ENCODE assay signal across 17 cellular contexts in genomic region chr14:72634910-72635647, GRCh38.
DNase-seq lines count a peak whose midpoint lies in the region; ATAC-seq, FAIRE-seq and TF ChIP-seq lines count a peak whose summit lies in the region.
"Had no signal": no experiment of that assay in that cellular context is flagged by ENCODE, and none has a peak within 500 bp of the region (broad histone marks: within the 10 kb centered on the region; RNA-seq: fewer than 3 reads in every experiment).

No MANE protein-coding gene starts in this region.

- DNase-seq in GM18507 (ENCODE audit: extremely low spot score, insufficient read length, low read depth) (no peak), HCT116 (ENCODE audit: low read depth, low spot score) (no peak), osteoblast (ENCODE audit: insufficient read length, low spot score, missing footprints) (no peak), NCI-H2107 treated with DMSO at 0.1 percent for 48 hours (lab: John Stamatoyannopoulos, UW; ENCODE audit: unreplicated experiment) (no peak), NCI-H1417 (lab: John Stamatoyannopoulos, UW) (no peak)
- DNase-seq: cortex of kidney; esophagus squamous epithelium; hippocampal formation; naive B cell; NCI-H2171 treated with DMSO at 0.1 percent for 48 hours; stimulated activated CD4-positive, alpha-beta T cell treated with anti-CD3 and anti-CD28 coated beads, Interleukin-4, amount 100 ng/mL, for 1 hour; transverse colon had no signal

- RAD21 ChIA-PET in HCT116 (lab: Charles Lee; ENCODE audit: low non-redundant PET in 1 of 2, low total read pairs in 2 of 2, uncharacterized antibody in 2 of 2, unreplicated experiment in 2 of 2), result no interaction called here

- H3K27ac ChIP-seq in HCT116 (ENCODE audit: low read depth, low read length) (no peak overlapping the region), KMS-11 (peak overlapping the region; percentile 89), osteoblast (ENCODE audit: low read depth, low read length) (no peak overlapping the region)
- H3K27ac ChIP-seq: C4-2B, esophagus squamous epithelium, right atrium auricular region, transverse colon had no signal

- no TSS peak for BruUV-seq in HCT116 (replicated peaks; lab: Mats Ljungman, UMichigan)

- H3K79me2 ChIP-seq in HCT116 (ENCODE audit: insufficient read depth, low read length) (no peaks in the 10 kb centered on the region), KMS-11 (ENCODE audit: insufficient read depth, low read depth) (no peaks in the 10 kb centered on the region), osteoblast (ENCODE audit: insufficient read depth, low read length) (no peaks in the 10 kb centered on the region)

- no peak overlapping the region for H3K4me3 ChIP-seq in HCT116 (replicated peaks in 1 of 2; ENCODE audit: low read depth in 1 of 2, low read length in 2 of 2)
- no peak overlapping the region for H3K4me3 ChIP-seq in KMS-11 (IDR thresholded peaks at IDR 0.05; ENCODE audit: insufficient read depth, low read depth, low read length)
- no peak overlapping the region for H3K4me3 ChIP-seq in osteoblast (ENCODE audit: insufficient read depth, low read length)
- H3K4me3 ChIP-seq: esophagus squamous epithelium, right atrium auricular region, transverse colon had no signal

- TF ChIP-seq CTCF in HCT116 (IDR thresholded peaks at IDR 0.05 in 2 of 3, conservative IDR thresholded peaks at IDR 0.05 in 1 of 3; ENCODE audit: borderline replicate concordance in 1 of 3, insufficient read depth in 1 of 3, low read depth in 2 of 3, low read length in 2 of 3), result 0 out of 6 replicates have a peak, but pooled peaks of 2 of the 3 experiments have one; percentile 6 to 7
- TF ChIP-seq CTCF in KMS-11 (conservative IDR thresholded peaks at IDR 0.05; ENCODE audit: low read depth, low read length), result no peak
- no peak for TF ChIP-seq CTCF in osteoblast (IDR thresholded peaks at IDR 0.05; ENCODE audit: extremely low read depth, low read depth, low read length)

- no peaks in the 10 kb centered on the region for H4K20me1 ChIP-seq in HCT116 (ENCODE audit: insufficient read depth)
- no peaks in the 10 kb centered on the region for H4K20me1 ChIP-seq in KMS-11 (ENCODE audit: insufficient read depth)
- H4K20me1 ChIP-seq in osteoblast (ENCODE audit: insufficient read depth, low read length), result no peaks in the 10 kb centered on the region

- H3K9me2 ChIP-seq in HCT116 (ENCODE audit: insufficient read depth), result no peaks in the 10 kb centered on the region; the same call in 1 of the 2 replicates

- H3K9me3 ChIP-seq in HCT116 (ENCODE audit: control insufficient read depth in 1 of 2, insufficient read depth in 1 of 2, low read depth in 1 of 2, low read length in 2 of 2) (no peaks in the 10 kb centered on the region), osteoblast (ENCODE audit: low read depth, low read length) (peaks cover 3% of the 10 kb centered on the region)

- H2AFZ ChIP-seq in HCT116 (ENCODE audit: low read depth, low read length, poor library complexity, severe bottlenecking) (no peak overlapping the region), KMS-11 (ENCODE audit: low read depth) (peak overlapping the region; percentile 25; the same call in 1 of the 2 replicates), osteoblast (ENCODE audit: low read length) (peak overlapping the region; percentile 28)

- intact Hi-C loops in HCT116 (cut with micrococcal nuclease), result no loop called here

- CTCF ChIA-PET in HCT116 (lab: Charles Lee), result interaction anchor here (1.3 kb wide), 1 partner anchor 10 kb away, joined by 4 read pairs; no protein-coding TSS in a partner anchor

- TF ChIP-seq POLR2A in HCT116 (IDR thresholded peaks at IDR 0.05; ENCODE audit: borderline replicate concordance, extremely low read depth, insufficient read depth, insufficient read length), result no peak

- peak; percentile 50; the same call in 1 of the 2 replicates for ATAC-seq in HCT116
- no peak for ATAC-seq in HG03095 (IDR thresholded peaks at IDR 0.05; ENCODE audit: unreplicated experiment)

- H3K4me1 ChIP-seq in HCT116 (ENCODE audit: control insufficient read depth in 1 of 2, insufficient read depth in 2 of 2, low read length in 2 of 2), result peaks cover 0 to 5% of the 10 kb centered on the region in 2 experiments; a peak in 1 of 4 replicates
- H3K4me1 ChIP-seq in KMS-11 (ENCODE audit: low read depth, poor library complexity, severe bottlenecking), result peaks cover 49% of the 10 kb centered on the region
- H3K4me1 ChIP-seq in osteoblast (ENCODE audit: insufficient read depth, low read length), result peaks cover 34% of the 10 kb centered on the region
- H3K4me1 ChIP-seq: esophagus squamous epithelium, transverse colon had no signal

- peak; percentile 62 for FAIRE-seq in GM18507 (lab: Jason Lieb, UNC)
- FAIRE-seq: astrocyte had no signal

- TF ChIP-seq RAD21 in HCT116 (IDR thresholded peaks at IDR 0.05; ENCODE audit: low read depth), result no peak

- H3K9ac ChIP-seq in HCT116 (ENCODE audit: low read length), result no peak overlapping the region
- peak overlapping the region; percentile 31; the same call in 1 of the 2 replicates for H3K9ac ChIP-seq in KMS-11

- POLR2A ChIA-PET in HCT116 (lab: Charles Lee), result no interaction called here

- H3K4me2 ChIP-seq in HCT116 (ENCODE audit: low read length) (no peak overlapping the region), KMS-11 (peak overlapping the region; percentile 86), osteoblast (ENCODE audit: insufficient read depth, low read length) (no peak overlapping the region)

- H3K27me3 ChIP-seq in HCT116 (ENCODE audit: insufficient read depth, low read length) (peaks cover 38% of the 10 kb centered on the region; the same call in 1 of the 2 replicates), KMS-11 (ENCODE audit: insufficient read depth, low read depth) (no peaks in the 10 kb centered on the region), osteoblast (ENCODE audit: insufficient read depth, low read length) (no peaks in the 10 kb centered on the region)
- H3K27me3 ChIP-seq: esophagus squamous epithelium, right atrium auricular region, transverse colon had no signal

- H3K36me3 ChIP-seq in HCT116 (ENCODE audit: control insufficient read depth in 1 of 2, insufficient read depth in 2 of 2, low read length in 2 of 2) (no peaks in the 10 kb centered on the region), KMS-11 (ENCODE audit: insufficient read depth) (no peaks in the 10 kb centered on the region), osteoblast (ENCODE audit: insufficient read depth, low read length) (no peaks in the 10 kb centered on the region)
- H3K36me3 ChIP-seq: esophagus squamous epithelium, right atrium auricular region, transverse colon had no signal

TF ChIP-seq in HCT116, 20 proteins besides CTCF, POLR2A, EP300 and RAD21:
- TF ChIP-seq SP1 (IDR thresholded peaks at IDR 0.05; ENCODE audit: low read depth), result no peak
- TF ChIP-seq MAX (IDR thresholded peaks at IDR 0.05), result no peak
- TF ChIP-seq TCF7L2 (IDR thresholded peaks at IDR 0.05; ENCODE audit: borderline replicate concordance, extremely low read depth, insufficient read depth, insufficient read length), result no peak
- TF ChIP-seq ZNF274 (IDR thresholded peaks at IDR 0.05; ENCODE audit: low read depth, low read length), result no peak
- no peak for TF ChIP-seq ELF1 (IDR thresholded peaks at IDR 0.05; ENCODE audit: borderline replicate concordance, low read depth)
- no peak for TF ChIP-seq SIN3A (IDR thresholded peaks at IDR 0.05; ENCODE audit: low read depth)
- no peak for TF ChIP-seq FOSL1 (IDR thresholded peaks at IDR 0.05; ENCODE audit: low read depth)
- TF ChIP-seq CBX3 (IDR thresholded peaks at IDR 0.05; ENCODE audit: low read depth), result no peak
- TF ChIP-seq JUND (IDR thresholded peaks at IDR 0.05), result no peak
- TF ChIP-seq EZH2phosphoT487 (IDR thresholded peaks at IDR 0.05; ENCODE audit: borderline replicate concordance), result no peak
- TF ChIP-seq CEBPB (IDR thresholded peaks at IDR 0.05; ENCODE audit: low read depth), result no peak
- no peak for TF ChIP-seq POLR2AphosphoS5 (IDR thresholded peaks at IDR 0.05; ENCODE audit: low read depth, low read length)
- no peak for TF ChIP-seq ZBTB33 (IDR thresholded peaks at IDR 0.05; ENCODE audit: extremely low read depth, insufficient replicate concordance, low read length)

Comparison
In these comparisons a context has a peak if more than half of its experiments do, and no peak if none do; other contexts are left out.
1. CTCF ChIP-seq: peak in HCT116 (2 of 3); none in KMS-11 (single experiment) and osteoblast (single experiment).